Comparison of ENCODE assay signal across 14 cellular contexts in the genomic region with DNA sequence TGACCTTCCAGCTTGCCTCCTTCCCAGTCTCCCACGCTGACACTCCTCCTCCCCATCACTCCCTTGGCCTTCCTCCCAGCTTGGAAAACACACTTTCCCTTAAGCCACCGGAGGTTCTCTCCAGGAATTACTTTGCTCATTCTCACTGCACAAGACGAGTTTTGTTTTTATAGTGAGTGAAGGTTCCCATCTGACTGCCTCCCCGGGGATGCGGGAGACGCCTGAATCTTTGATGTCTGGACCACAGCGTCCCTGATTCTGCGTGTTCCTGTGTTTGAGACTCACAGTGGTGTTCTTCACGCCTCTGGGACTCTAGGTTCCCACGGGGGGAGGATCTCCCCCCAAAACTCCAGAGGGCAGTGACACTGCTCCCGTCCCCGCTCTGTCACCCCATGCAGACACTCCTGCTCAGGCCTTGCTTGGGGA. TPM values are rescaled to one million over a fixed set of nuclear protein-coding genes. Genes with fewer than 3 reads are reported as not detected.
DNase-seq lines count a peak whose midpoint lies in the region; ATAC-seq and TF ChIP-seq lines count a peak whose summit lies in the region.
"Had no signal": no experiment of that assay in that cellular context is flagged by ENCODE, and none has a peak within 500 bp of the region (broad histone marks: within the 10 kb centered on the region; RNA-seq: fewer than 3 reads in every experiment).

No MANE protein-coding gene starts in this region.

- BruUV-seq in PC-3 (replicated peaks; lab: Mats Ljungman, UMichigan) (no TSS peak), A673 (replicated peaks; lab: Mats Ljungman, UMichigan) (no TSS peak)

- no peaks in the 10 kb centered on the region for H3K79me2 ChIP-seq in PC-3 (ENCODE audit: low read length)

- no peaks in the 10 kb centered on the region for H3K9me3 Mint-ChIP-seq in chondrocyte (ENCODE audit: low read depth)
- H3K9me3 Mint-ChIP-seq in stimulated activated effector memory CD8-positive, alpha-beta T cell treated with anti-CD3 and anti-CD28 coated beads, Interleukin-12 subunit alpha, Interleukin-12 subunit beta, amount 100 ng/mL, for 72 hours: no peaks in the 10 kb centered on the region

- no peak overlapping the region for H3K4me2 ChIP-seq in PC-3 (ENCODE audit: low read length)

- no peaks in the 10 kb centered on the region for H3F3A ChIP-seq in PC-3 (ENCODE audit: low read length, unreplicated experiment)

- H3K4me3 ChIP-seq in PC-3 (ENCODE audit: low read length) (no peak overlapping the region), A673 (ENCODE audit: low read depth, low read length, poor library complexity, severe bottlenecking) (no peak overlapping the region)
- H3K4me3 ChIP-seq: SJSA1 had no signal

- CTCF ChIA-PET in PC-3 (lab: Charles Lee) (no interaction called here), A673 (lab: Charles Lee) (no interaction called here)

- no peaks in the 10 kb centered on the region for H3K36me3 ChIP-seq in PC-3 (ENCODE audit: low read depth, low read length)
- no peaks in the 10 kb centered on the region for H3K36me3 ChIP-seq in A673 (ENCODE audit: insufficient read depth, low read length, poor library complexity, severe bottlenecking)
- H3K36me3 ChIP-seq: neutrophil, SJSA1 had no signal

- POLR2A ChIA-PET in PC-3 (lab: Charles Lee; ENCODE audit: unreplicated experiment) (no interaction called here), A673 (lab: Charles Lee; ENCODE audit: low non-redundant PET) (no interaction called here)

- intact Hi-C loops in PC-3 (cut with micrococcal nuclease) (no loop called here), A673 (cut with micrococcal nuclease; ENCODE audit: unreplicated experiment) (no loop called here)

- no peaks in the 10 kb centered on the region for H4K20me1 ChIP-seq in PC-3 (ENCODE audit: low read length)

- H3K4me1 ChIP-seq in PC-3 (ENCODE audit: insufficient read depth, low read length) (no peaks in the 10 kb centered on the region), A673 (ENCODE audit: insufficient read depth, low read length, poor library complexity, severe bottlenecking) (no peaks in the 10 kb centered on the region)
- H3K4me1 ChIP-seq: SJSA1 had no signal

- ATAC-seq in PC-3: peak; percentile 21; the same call in 1 of the 2 replicates
- ATAC-seq in stimulated activated effector memory CD8-positive, alpha-beta T cell treated with anti-CD3 and anti-CD28 coated beads, Interleukin-12 subunit alpha, Interleukin-12 subunit beta, amount 100 ng/mL, for 72 hours: no peak
- no peak for ATAC-seq in HG02588 (IDR thresholded peaks at IDR 0.05; ENCODE audit: unreplicated experiment)

- H2AFZ ChIP-seq in PC-3 (ENCODE audit: low read length): no peak overlapping the region

- H3K9me2 ChIP-seq in PC-3 (replicated peaks; ENCODE audit: low read length): no peaks in the 10 kb centered on the region

- no peaks in the 10 kb centered on the region for H3K36me3 Mint-ChIP-seq in chondrocyte (ENCODE audit: low read depth)
- peaks cover 6% of the 10 kb centered on the region for H3K36me3 Mint-ChIP-seq in stimulated activated effector memory CD8-positive, alpha-beta T cell treated with anti-CD3 and anti-CD28 coated beads, Interleukin-12 subunit alpha, Interleukin-12 subunit beta, amount 100 ng/mL, for 72 hours

- DNase-seq in PC-3: no peak
- DNase-seq in chondrocyte (ENCODE audit: low spot score): no peak
- DNase-seq in stimulated activated effector memory CD8-positive, alpha-beta T cell treated with anti-CD3 and anti-CD28 coated beads, Interleukin-12 subunit alpha, Interleukin-12 subunit beta, amount 100 ng/mL, for 72 hours (ENCODE audit: low spot score in 2 of 2): no peak
- DNase-seq in activated effector memory CD4-positive, alpha-beta T cell treated with Interleukin-2 at 50 U/mL for 16 hours: no peak
- no peak for DNase-seq in A673 (ENCODE audit: low spot score)
- DNase-seq: activated gamma-delta T cell, DMS153, MM.1S had no signal

- no peak overlapping the region for H3K9ac ChIP-seq in PC-3 (ENCODE audit: low read length)

- H3K9me3 ChIP-seq in PC-3 (ENCODE audit: low read length): no peaks in the 10 kb centered on the region
- H3K9me3 ChIP-seq in A673 (ENCODE audit: low read depth, low read length, poor library complexity, severe bottlenecking): no peaks in the 10 kb centered on the region
- H3K9me3 ChIP-seq: neutrophil, SJSA1 had no signal

- H3K4me1 Mint-ChIP-seq in chondrocyte (ENCODE audit: low read depth): peaks cover 38% of the 10 kb centered on the region
- peaks cover 49% of the 10 kb centered on the region for H3K4me1 Mint-ChIP-seq in stimulated activated effector memory CD8-positive, alpha-beta T cell treated with anti-CD3 and anti-CD28 coated beads, Interleukin-12 subunit alpha, Interleukin-12 subunit beta, amount 100 ng/mL, for 72 hours

- H3K4me3 Mint-ChIP-seq in chondrocyte (ENCODE audit: unreplicated experiment): no peak overlapping the region
- no peak overlapping the region for H3K4me3 Mint-ChIP-seq in stimulated activated effector memory CD8-positive, alpha-beta T cell treated with anti-CD3 and anti-CD28 coated beads, Interleukin-12 subunit alpha, Interleukin-12 subunit beta, amount 100 ng/mL, for 72 hours

- H3K27ac Mint-ChIP-seq in chondrocyte (ENCODE audit: unreplicated experiment): peak overlapping the region; percentile 93
- H3K27ac Mint-ChIP-seq in stimulated activated effector memory CD8-positive, alpha-beta T cell treated with anti-CD3 and anti-CD28 coated beads, Interleukin-12 subunit alpha, Interleukin-12 subunit beta, amount 100 ng/mL, for 72 hours: peak overlapping the region; percentile 85

- H3K27ac ChIP-seq in PC-3 (ENCODE audit: low read length) (no peak overlapping the region), layer of hippocampus (ENCODE audit: low read depth, low read length) (peak overlapping the region; percentile 88), A673 (ENCODE audit: low read depth, low read length, poor library complexity, severe bottlenecking) (no peak overlapping the region)
- H3K27ac ChIP-seq: HL-60, neutrophil, SJSA1 had no signal

- peaks cover 16% of the 10 kb centered on the region for H3K27me3 Mint-ChIP-seq in chondrocyte (ENCODE audit: low read depth)

- no peak for TF ChIP-seq CTCF in PC-3 (conservative IDR thresholded peaks at IDR 0.05; ENCODE audit: low read depth, low read length)
- TF ChIP-seq CTCF in chondrocyte (IDR thresholded peaks at IDR 0.05): no peak
- no peak for TF ChIP-seq CTCF in A673 (conservative IDR thresholded peaks at IDR 0.05; ENCODE audit: low read depth, low read length)

- peaks cover 12% of the 10 kb centered on the region for H3K27me3 ChIP-seq in PC-3 (ENCODE audit: low read length)
- no peaks in the 10 kb centered on the region for H3K27me3 ChIP-seq in layer of hippocampus (ENCODE audit: control insufficient read depth, insufficient read depth, low read length)
- peaks cover 3% of the 10 kb centered on the region for H3K27me3 ChIP-seq in A673 (replicated peaks; ENCODE audit: insufficient read depth, low read depth, low read length, poor library complexity)

RNA-seq across cellular contexts. Expression of a gene that starts 2.0 kb away (rescaled TPM):
- not detected in 2 replicates for total RNA-seq in PC-3 (2014; rRNA removed)
- not detected in 3 replicates for total RNA-seq in chondrocyte
- not detected in 2 replicates for total RNA-seq in A673 (2021)
- total RNA-seq: SJSA1, ureter had no signal

RNA-seq across cellular contexts. Expression of a gene that starts 50.0 kb away (rescaled TPM):
- total RNA-seq in PC-3 (2014; rRNA removed) (not detected in 2 replicates), chondrocyte (not detected in 3 replicates), A673 (2021) (not detected in 2 replicates)
- total RNA-seq: SJSA1 had no signal
